ENCODE assay signal across 23 cellular contexts in genomic region chr17:6376901-6377300, GRCh38. TPM values are rescaled to one million over a fixed set of nuclear protein-coding genes. Genes with fewer than 3 reads are reported as not detected.
"Had no signal": no experiment of that assay in that cellular context is flagged by ENCODE, and none has a peak within 500 bp of the region (broad histone marks: within the 10 kb centered on the region; RNA-seq: fewer than 3 reads in every experiment).

No MANE protein-coding gene starts in this region.

- H3K4me3 Mint-ChIP-seq: activated B cell treated with CpG ODN at 0.5 μM for 24 hours; activated CD4-positive, alpha-beta T cell treated with anti-CD3 and anti-CD28 coated beads, Interleukin-2, amount 10 ng/mL, durations not matched to agents 7 days and 5 days; activated CD8-positive, alpha-beta T cell treated with anti-CD3 and anti-CD28 coated beads, Interleukin-2, amount 10 ng/mL, durations not matched to agents 7 days and 5 days; activated naive CD4-positive, alpha-beta T cell treated with anti-CD3 and anti-CD28 coated beads for 36 hours; activated naive CD8-positive, alpha-beta T cell treated with anti-CD3 and anti-CD28 coated beads, Interleukin-2, amount 50 U/mL, for 24 hours; activated T-cell treated with anti-CD3 and anti-CD28 coated beads, Interleukin-2, amount 50 U/mL, for 24 hours; dendritic cell treated with granulocyte-macrophage colony-stimulating factor and Interleukin-4, amounts not matched to agents 40 ng/mL and 50 ng/mL, for 4 days; effector memory CD8-positive, alpha-beta T cell; stimulated activated memory B cell treated with anti-CD40 and anti-IgM and Interleukin-4, amounts not matched to agents 10 μg/mL and 1 μg/mL and 100 μg/mL, for 72 hours; T-helper 2 cell treated with Interferon-gamma antibody and Interleukin-4, amounts not matched to agents 5 μg/mL and 100 μg/mL, for 36 hours had no signal

- ATAC-seq: activated CD8-positive, alpha-beta T cell treated with anti-CD3 and anti-CD28 coated beads, Interleukin-2, amount 10 ng/mL, durations not matched to agents 7 days and 5 days; activated naive CD8-positive, alpha-beta T cell treated with anti-CD3 and anti-CD28 coated beads, Interleukin-2, amount 50 U/mL, for 24 hours; effector memory CD8-positive, alpha-beta T cell; stimulated activated memory B cell treated with anti-CD40 and anti-IgM and Interleukin-4, amounts not matched to agents 10 μg/mL and 1 μg/mL and 100 μg/mL, for 72 hours had no signal

- H3K9me3 ChIP-seq: pancreas, testis had no signal

- H3K27me3 ChIP-seq: testis had no signal

- H3K9me3 Mint-ChIP-seq: T-helper 2 cell treated with Interferon-gamma antibody and Interleukin-4, amounts not matched to agents 5 μg/mL and 100 μg/mL, for 36 hours; type B pancreatic cell had no signal

- FAIRE-seq: kidney, pancreas had no signal

- H3K4me3 ChIP-seq: left ventricle myocardium inferior, pancreas, sigmoid colon, testis had no signal

- H3K27ac ChIP-seq: epithelial cell of prostate, left ventricle myocardium inferior, pancreas, sigmoid colon, testis had no signal

- DNase-seq: activated B cell treated with CpG ODN at 0.5 μM for 24 hours; activated CD4-positive, alpha-beta T cell treated with anti-CD3 and anti-CD28 coated beads, Interleukin-2, amount 10 ng/mL, durations not matched to agents 7 days and 5 days; activated CD8-positive, alpha-beta T cell treated with anti-CD3 and anti-CD28 coated beads, Interleukin-2, amount 10 ng/mL, durations not matched to agents 7 days and 5 days; activated naive CD4-positive, alpha-beta T cell treated with anti-CD3 and anti-CD28 coated beads for 36 hours; activated naive CD8-positive, alpha-beta T cell treated with anti-CD3 and anti-CD28 coated beads, Interleukin-2, amount 50 U/mL, for 24 hours; activated T-cell treated with anti-CD3 and anti-CD28 coated beads, Interleukin-2, amount 50 U/mL, for 24 hours; effector memory CD8-positive, alpha-beta T cell; foreskin fibroblast; hippocampal formation; kidney; left ventricle myocardium inferior; pancreas; sigmoid colon; stimulated activated CD4-positive, alpha-beta T cell treated with anti-CD3 and anti-CD28 coated beads, Interleukin-4, amount 100 ng/mL, for 4 hours; testis had no signal

- H3K4me1 ChIP-seq: pancreas, sigmoid colon, testis had no signal

- H3K36me3 Mint-ChIP-seq: stimulated activated memory B cell treated with anti-CD40 and anti-IgM and Interleukin-4, amounts not matched to agents 10 μg/mL and 1 μg/mL and 100 μg/mL, for 72 hours; type B pancreatic cell had no signal

- H3K36me3 ChIP-seq: left ventricle myocardium inferior, pancreas, sigmoid colon had no signal

- H3K27ac Mint-ChIP-seq: activated B cell treated with CpG ODN at 0.5 μM for 24 hours; activated CD4-positive, alpha-beta T cell treated with anti-CD3 and anti-CD28 coated beads, Interleukin-2, amount 10 ng/mL, durations not matched to agents 7 days and 5 days; activated CD8-positive, alpha-beta T cell treated with anti-CD3 and anti-CD28 coated beads, Interleukin-2, amount 10 ng/mL, durations not matched to agents 7 days and 5 days; activated naive CD4-positive, alpha-beta T cell treated with anti-CD3 and anti-CD28 coated beads for 36 hours; activated naive CD8-positive, alpha-beta T cell treated with anti-CD3 and anti-CD28 coated beads, Interleukin-2, amount 50 U/mL, for 24 hours; activated T-cell treated with anti-CD3 and anti-CD28 coated beads, Interleukin-2, amount 50 U/mL, for 24 hours; dendritic cell treated with granulocyte-macrophage colony-stimulating factor and Interleukin-4, amounts not matched to agents 40 ng/mL and 50 ng/mL, for 4 days; effector memory CD8-positive, alpha-beta T cell; stimulated activated memory B cell treated with anti-CD40 and anti-IgM and Interleukin-4, amounts not matched to agents 10 μg/mL and 1 μg/mL and 100 μg/mL, for 72 hours; T-helper 2 cell treated with Interferon-gamma antibody and Interleukin-4, amounts not matched to agents 5 μg/mL and 100 μg/mL, for 36 hours had no signal

RNA-seq across cellular contexts. Expression of gene AIPL1, which starts 58.0 kb away (rescaled TPM):
- total RNA-seq: activated B cell treated with CpG ODN at 0.5 μM for 24 hours; activated CD4-positive, alpha-beta T cell treated with anti-CD3 and anti-CD28 coated beads, Interleukin-2, amount 10 ng/mL, durations not matched to agents 7 days and 5 days; activated CD8-positive, alpha-beta T cell treated with anti-CD3 and anti-CD28 coated beads, Interleukin-2, amount 10 ng/mL, durations not matched to agents 7 days and 5 days; activated naive CD4-positive, alpha-beta T cell treated with anti-CD3 and anti-CD28 coated beads for 36 hours; chondrocyte; glomerular endothelial cell; kidney; left ventricle myocardium inferior; pancreas; sigmoid colon had no signal
- polyA plus RNA-seq: neural cell, sigmoid colon had no signal
